8 cellular contexts compared by ENCODE assay signal in genomic region chr6:157763894-157764345, GRCh38. TPM values are rescaled to one million over a fixed set of nuclear protein-coding genes. Genes with fewer than 3 reads are reported as not detected.
A peak's percentile ranks its signal among the peaks of the same experiment; 100 is the strongest.
DNase-seq lines count a peak whose midpoint lies in the region; ATAC-seq and TF ChIP-seq lines count a peak whose summit lies in the region.

No MANE protein-coding gene starts in this region.

- H3K36me3 Mint-ChIP-seq in activated CD4-positive, alpha-beta T cell treated with anti-CD3 and anti-CD28 coated beads for 36 hours (ENCODE audit: low read depth) = no peaks in the 10 kb centered on the region

- POLR2A ChIA-PET in activated CD4-positive, alpha-beta T cell treated with anti-CD3 and anti-CD28 coated beads for 36 hours (lab: Charles Lee) = interaction anchor here (0.8 to 2.2 kb wide), 13 partner anchors 9 to 335 kb away, joined by 3 to 25 read pairs (median 4); no protein-coding TSS in a partner anchor

- CTCF ChIA-PET in activated CD4-positive, alpha-beta T cell treated with anti-CD3 and anti-CD28 coated beads for 36 hours (lab: Charles Lee) = interaction anchor here (0.6 to 3.3 kb wide), 16 partner anchors 8 to 304 kb away, joined by 3 to 29 read pairs (median 4); no protein-coding TSS in a partner anchor

- no peak for DNase-seq in activated CD4-positive, alpha-beta T cell treated with anti-CD3 and anti-CD28 coated beads for 36 hours
- DNase-seq in activated CD4-positive, alpha-beta T cell treated with anti-CD3 and anti-CD28 coated beads, Interleukin-2, amount 50 U/mL, for 4 hours = no peak
- DNase-seq in HK-2 (ENCODE audit: unreplicated experiment) (peak; percentile 10), coronary artery (ENCODE audit: low spot score) (no peak), kidney tubule cell (ENCODE audit: low spot score) (no peak), midbrain (lab: John Stamatoyannopoulos, UW) (no peak)

- H3K27ac ChIP-seq in coronary artery (peak overlapping the region; percentile 77 to 79), skin epidermis (peak overlapping the region in 20 of 21 experiments; percentile 34 to 91 (median 76))

- ATAC-seq in activated CD4-positive, alpha-beta T cell treated with anti-CD3 and anti-CD28 coated beads for 36 hours = no peak
- no peak for ATAC-seq in HG03175 (IDR thresholded peaks at IDR 0.05; ENCODE audit: unreplicated experiment)

- no peaks in the 10 kb centered on the region for H3K9me3 Mint-ChIP-seq in activated CD4-positive, alpha-beta T cell treated with anti-CD3 and anti-CD28 coated beads for 36 hours (ENCODE audit: low read depth)

- H3K4me3 Mint-ChIP-seq in activated CD4-positive, alpha-beta T cell treated with anti-CD3 and anti-CD28 coated beads for 36 hours = peak overlapping the region; percentile 41

- peaks cover 86% of the 10 kb centered on the region for H3K4me1 Mint-ChIP-seq in activated CD4-positive, alpha-beta T cell treated with anti-CD3 and anti-CD28 coated beads for 36 hours

- TF ChIP-seq CTCF in coronary artery (IDR thresholded peaks at IDR 0.05) = no peak

- H3K4me3 ChIP-seq in coronary artery = peak overlapping the region; percentile 21
- peak overlapping the region in 1 of 7 experiments; percentile 10 for H3K4me3 ChIP-seq in skin epidermis

- H3K27me3 Mint-ChIP-seq in activated CD4-positive, alpha-beta T cell treated with anti-CD3 and anti-CD28 coated beads for 36 hours = peaks cover 2% of the 10 kb centered on the region

- intact Hi-C loops in activated CD4-positive, alpha-beta T cell treated with anti-CD3 and anti-CD28 coated beads for 36 hours (cut with DNase I, micrococcal nuclease) = loop anchor here (1.0 to 10.0 kb wide), 20 partner anchors 9 to 1091 kb away; no protein-coding TSS in a partner anchor

- peak overlapping the region; percentile 91 for H3K27ac Mint-ChIP-seq in activated CD4-positive, alpha-beta T cell treated with anti-CD3 and anti-CD28 coated beads for 36 hours

RNA-seq across cellular contexts. Expression of gene SNX9, which starts 59.1 kb away (rescaled TPM):
- 10 to 100 TPM; 39.4 to 43.3 TPM for total RNA-seq in activated CD4-positive, alpha-beta T cell treated with anti-CD3 and anti-CD28 coated beads for 36 hours
